In the genomic region with DNA sequence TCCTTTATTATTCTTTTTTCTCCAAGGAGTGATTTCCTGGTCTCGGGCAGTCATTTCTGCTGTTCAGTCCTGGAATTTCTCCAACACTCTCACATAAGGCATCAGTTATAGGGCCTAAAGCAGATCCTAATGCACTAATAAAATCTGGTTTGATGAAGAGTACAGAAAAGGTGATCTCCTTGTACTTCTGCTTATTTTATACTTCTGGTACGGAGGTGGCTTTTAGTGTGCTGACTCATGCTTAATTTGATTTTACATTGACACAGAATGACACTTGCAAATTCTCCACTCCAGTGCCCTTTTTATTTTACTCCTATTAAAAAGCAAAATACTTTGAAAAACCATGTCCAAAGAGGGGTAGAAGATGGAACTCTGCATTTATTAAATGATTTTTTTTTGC, we compare ENCODE assay signal across 27 cellular contexts.
"Had no signal": no experiment of that assay in that cellular context is flagged by ENCODE, and none has a peak within 500 bp of the region (broad histone marks: within the 10 kb centered on the region; RNA-seq: fewer than 3 reads in every experiment).

No MANE protein-coding gene starts in this region.

- H3K9me3 ChIP-seq: body of pancreas, mucosa of descending colon, neutrophil, prostate gland, right atrium auricular region had no signal

- H3K27me3 Mint-ChIP-seq: activated naive CD8-positive, alpha-beta T cell; stimulated activated naive B cell treated with anti-CD40 and anti-IgM and Interleukin-4, amounts not matched to agents 10 μg/mL and 1 μg/mL and 100 μg/mL, for 72 hours had no signal

- ATAC-seq: activated CD4-positive, CD25-positive, alpha-beta regulatory T cell treated with anti-CD3 and anti-CD28 coated beads, Interleukin-2, amount 50 U/mL, for 24 hours; body of pancreas; effector memory CD8-positive, alpha-beta T cell; left cardiac atrium; left ventricle myocardium superior; mucosa of descending colon; natural killer cell treated with Interleukin-12 subunit alpha and Interleukin-12 subunit beta and Interleukin-15 and Interleukin-18, amount 100 ng/mL, for 72 hours; stimulated activated naive B cell treated with anti-CD40 and anti-IgM and Interleukin-4, amounts not matched to agents 10 μg/mL and 1 μg/mL and 100 μg/mL, for 72 hours had no signal

- H3K27me3 ChIP-seq: body of pancreas, dorsolateral prefrontal cortex, neutrophil, right atrium auricular region, tibial nerve had no signal

- H3K36me3 Mint-ChIP-seq: activated naive CD8-positive, alpha-beta T cell; natural killer cell treated with Interleukin-12 subunit alpha and Interleukin-12 subunit beta and Interleukin-15 and Interleukin-18, amount 100 ng/mL, for 72 hours; stimulated activated naive B cell treated with anti-CD40 and anti-IgM and Interleukin-4, amounts not matched to agents 10 μg/mL and 1 μg/mL and 100 μg/mL, for 72 hours had no signal

- H3K4me3 ChIP-seq: body of pancreas, coronary artery, dorsolateral prefrontal cortex, mucosa of descending colon, prostate gland, right atrium auricular region, tibial nerve had no signal

- H3K27ac ChIP-seq: body of pancreas, coronary artery, dorsolateral prefrontal cortex, neutrophil, prostate gland, right atrium auricular region, tibial nerve, WERI-Rb-1 had no signal

- H3K36me3 ChIP-seq: neutrophil, prostate gland, right atrium auricular region, tibial nerve, WERI-Rb-1 had no signal

- H3K4me1 Mint-ChIP-seq: stimulated activated naive B cell treated with anti-CD40 and anti-IgM and Interleukin-4, amounts not matched to agents 10 μg/mL and 1 μg/mL and 100 μg/mL, for 72 hours had no signal

- H3K27ac Mint-ChIP-seq: activated naive CD8-positive, alpha-beta T cell; effector memory CD8-positive, alpha-beta T cell; natural killer cell treated with Interleukin-12 subunit alpha and Interleukin-12 subunit beta and Interleukin-15 and Interleukin-18, amount 100 ng/mL, for 72 hours; stimulated activated naive B cell treated with anti-CD40 and anti-IgM and Interleukin-4, amounts not matched to agents 10 μg/mL and 1 μg/mL and 100 μg/mL, for 72 hours had no signal

- H3K9me3 Mint-ChIP-seq: effector memory CD8-positive, alpha-beta T cell; natural killer cell treated with Interleukin-12 subunit alpha and Interleukin-12 subunit beta and Interleukin-15 and Interleukin-18, amount 100 ng/mL, for 72 hours had no signal

- DNase-seq: activated CD4-positive, alpha-beta T cell treated with anti-CD3 and anti-CD28 coated beads for 48 hours; activated CD4-positive, alpha-beta T cell treated with anti-CD3 and anti-CD28 coated beads, Interleukin-2, amount 50 U/mL, for 48 hours; activated CD8-positive, alpha-beta memory T cell treated with anti-CD3 and anti-CD28 coated beads for 24 hours; activated effector memory CD4-positive, alpha-beta T cell treated with Interleukin-2 at 50 U/mL for 16 hours; activated naive CD4-positive, alpha-beta T cell treated with Interleukin-2 at 50 U/mL for 16 hours; anterior cingulate cortex; body of pancreas; cerebellar nuclear complex; dorsolateral prefrontal cortex; effector memory CD8-positive, alpha-beta T cell; hippocampal formation; left cardiac atrium; left ventricle myocardium superior; mucosa of descending colon; stimulated activated CD4-positive, alpha-beta T cell treated with anti-CD3 and anti-CD28 coated beads, Interleukin-15, amount 100 ng/mL, for 24 hours; stimulated activated CD4-positive, alpha-beta T cell treated with anti-CD3 and anti-CD28 coated beads, Interleukin-2, amount 100 ng/mL, for 24 hours; stimulated activated naive B cell treated with anti-CD40 and anti-IgM and Interleukin-4, amounts not matched to agents 10 μg/mL and 1 μg/mL and 100 μg/mL, for 72 hours; T1000; WERI-Rb-1 had no signal

- H3K4me1 ChIP-seq: body of pancreas, prostate gland, right atrium auricular region, tibial nerve had no signal

- H3K4me3 Mint-ChIP-seq: activated naive CD8-positive, alpha-beta T cell; effector memory CD8-positive, alpha-beta T cell; natural killer cell treated with Interleukin-12 subunit alpha and Interleukin-12 subunit beta and Interleukin-15 and Interleukin-18, amount 100 ng/mL, for 72 hours; stimulated activated naive B cell treated with anti-CD40 and anti-IgM and Interleukin-4, amounts not matched to agents 10 μg/mL and 1 μg/mL and 100 μg/mL, for 72 hours had no signal
